In genomic region chr2:85594715-85595377, GRCh38 we compare ENCODE assay signal across 8 cellular contexts. TPM values are rescaled to one million over a fixed set of nuclear protein-coding genes. Genes with fewer than 3 reads are reported as not detected.
DNase-seq lines count a peak whose midpoint lies in the region; ATAC-seq and TF ChIP-seq lines count a peak whose summit lies in the region.

No MANE protein-coding gene starts in this region.

- H3K4me3 ChIP-seq in SJCRH30 (peak overlapping the region; percentile 72), fibroblast of villous mesenchyme (ENCODE audit: low read depth, low read length) (peak overlapping the region; percentile 92), skeletal muscle satellite cell (ENCODE audit: low read length) (peak overlapping the region; percentile 85)

- DNase-seq in SJCRH30 = no peak
- no peak for DNase-seq in fibroblast of villous mesenchyme (ENCODE audit: low read depth)
- DNase-seq in UCSD-AML1 (lab: John Stamatoyannopoulos, UW; ENCODE audit: unreplicated experiment) = no peak
- no peak for DNase-seq in T-helper 9 cell
- no peak for DNase-seq in SK-N-DZ (ENCODE audit: low spot score)

- peak overlapping the region; percentile 86 for H3K9ac ChIP-seq in skeletal muscle satellite cell (ENCODE audit: low read depth, low read length)

- H3K9me3 ChIP-seq in SJCRH30 (replicated peaks) (no peaks in the 10 kb centered on the region), skeletal muscle satellite cell (replicated peaks; ENCODE audit: low read length) (no peaks in the 10 kb centered on the region)

- no peaks in the 10 kb centered on the region; the same call in 1 of the 2 replicates for H3K36me3 ChIP-seq in SJCRH30
- peaks cover 29% of the 10 kb centered on the region for H3K36me3 ChIP-seq in skeletal muscle satellite cell (ENCODE audit: insufficient read depth, low read length)

- H3K4me2 ChIP-seq in skeletal muscle satellite cell (ENCODE audit: low read length) = peak overlapping the region; percentile 92

- peak overlapping the region; percentile 59 for H3K27ac ChIP-seq in SJCRH30

- no peak for TF ChIP-seq CTCF in fibroblast of villous mesenchyme (IDR thresholded peaks at IDR 0.05; ENCODE audit: insufficient read depth, low read depth, low read length)

- no peaks in the 10 kb centered on the region for H3K27me3 ChIP-seq in SJCRH30
- no peaks in the 10 kb centered on the region for H3K27me3 ChIP-seq in skeletal muscle satellite cell (ENCODE audit: control insufficient read depth, insufficient read depth, low read length)

- ATAC-seq in GM18873 (IDR thresholded peaks at IDR 0.05; ENCODE audit: low FRiP score, unreplicated experiment) = peak; percentile 28
- peak; percentile 35 for ATAC-seq in HG02623 (IDR thresholded peaks at IDR 0.05; ENCODE audit: unreplicated experiment)

- H3K4me1 ChIP-seq in SJCRH30 (peaks cover 21% of the 10 kb centered on the region), skeletal muscle satellite cell (ENCODE audit: control insufficient read depth, insufficient read depth, low read length) (peaks cover 40% of the 10 kb centered on the region)

RNA-seq across cellular contexts. Expression of gene RNF181, which starts 0.7 kb away (rescaled TPM):
- 91.1 and 111 TPM in 2 replicates for total RNA-seq in SJCRH30 (2014; rRNA removed; shearing (Covaris generic))
- 130 and 221 TPM in 2 replicates for total RNA-seq in fibroblast of villous mesenchyme
- 172 and 235 TPM in 2 replicates for total RNA-seq in skeletal muscle satellite cell (2012; rRNA removed)
- polyA plus RNA-seq in SK-N-DZ (2014; cell fraction: cytosol; rRNA removed) = 200 and 204 TPM in 2 replicates
- 162 and 192 TPM in 2 replicates for polyA plus RNA-seq in SK-N-DZ (2014; cell fraction: nucleus; rRNA removed)

RNA-seq across cellular contexts. Expression of gene TMEM150A, which starts 7.7 kb away (rescaled TPM):
- total RNA-seq in SJCRH30 (2014; rRNA removed; shearing (Covaris generic)) = 5.4 and 5.6 TPM in 2 replicates
- 8.6 and 10.6 TPM in 2 replicates for total RNA-seq in fibroblast of villous mesenchyme
- 9.6 and 10.6 TPM in 2 replicates for total RNA-seq in skeletal muscle satellite cell (2012; rRNA removed)
- polyA plus RNA-seq in SK-N-DZ (2014; cell fraction: cytosol; rRNA removed) = 9.3 and 11.0 TPM in 2 replicates
- polyA plus RNA-seq in SK-N-DZ (2014; cell fraction: nucleus; rRNA removed) = 18.5 and 23.9 TPM in 2 replicates

RNA-seq across cellular contexts. Expression of gene VAMP5, which starts 10.6 kb away (rescaled TPM):
- total RNA-seq in SJCRH30 (2014; rRNA removed; shearing (Covaris generic)) = not detected in 2 replicates
- 18.1 and 22.9 TPM in 2 replicates for total RNA-seq in fibroblast of villous mesenchyme
- total RNA-seq in skeletal muscle satellite cell (2012; rRNA removed) = 10.6 and 38.0 TPM in 2 replicates
- polyA plus RNA-seq in SK-N-DZ (2014; cell fraction: cytosol; rRNA removed) = not detected in 2 replicates
- polyA plus RNA-seq in SK-N-DZ (2014; cell fraction: nucleus; rRNA removed) = not detected in 2 replicates

RNA-seq across cellular contexts. Expression of gene C2orf68, which starts 17.0 kb away (rescaled TPM):
- 53.6 and 57.9 TPM in 2 replicates for total RNA-seq in SJCRH30 (2014; rRNA removed; shearing (Covaris generic))
- total RNA-seq in fibroblast of villous mesenchyme = 16.4 and 26.8 TPM in 2 replicates
- 7.2 and 7.9 TPM in 2 replicates for total RNA-seq in skeletal muscle satellite cell (2012; rRNA removed)
- polyA plus RNA-seq in SK-N-DZ (2014; cell fraction: cytosol; rRNA removed) = 33.8 and 43.2 TPM in 2 replicates
- 33.2 and 41.5 TPM in 2 replicates for polyA plus RNA-seq in SK-N-DZ (2014; cell fraction: nucleus; rRNA removed)

RNA-seq across cellular contexts. Expression of gene VAMP8, which starts 17.5 kb away (rescaled TPM):
- 51.3 and 54.7 TPM in 2 replicates for total RNA-seq in SJCRH30 (2014; rRNA removed; shearing (Covaris generic))
- total RNA-seq in fibroblast of villous mesenchyme = 2.2 and 3.5 TPM in 2 replicates
- total RNA-seq in skeletal muscle satellite cell (2012; rRNA removed) = 2.8 TPM in 1 of 2 replicates, not detected in the other
- 2.1 and 4.8 TPM in 2 replicates for polyA plus RNA-seq in SK-N-DZ (2014; cell fraction: cytosol; rRNA removed)
- polyA plus RNA-seq in SK-N-DZ (2014; cell fraction: nucleus; rRNA removed) = 0.42 and 0.97 TPM in 2 replicates

Comparison
In these comparisons a context has a peak if more than half of its experiments do, and no peak if none do; other contexts are left out.
1. RNA of gene VAMP5, which starts 10.6 kb away (total RNA-seq): 18.1 to 22.9 TPM in fibroblast of villous mesenchyme; not detected in SJCRH30; every median in the first group is over 10 times any median in the second.
2. Peak in every context shown above with its lines, with median percentiles within 50 percentile points of each other: H3K4me3 ChIP-seq.